ENCODE assay signal across 15 cellular contexts in the genomic region with DNA sequence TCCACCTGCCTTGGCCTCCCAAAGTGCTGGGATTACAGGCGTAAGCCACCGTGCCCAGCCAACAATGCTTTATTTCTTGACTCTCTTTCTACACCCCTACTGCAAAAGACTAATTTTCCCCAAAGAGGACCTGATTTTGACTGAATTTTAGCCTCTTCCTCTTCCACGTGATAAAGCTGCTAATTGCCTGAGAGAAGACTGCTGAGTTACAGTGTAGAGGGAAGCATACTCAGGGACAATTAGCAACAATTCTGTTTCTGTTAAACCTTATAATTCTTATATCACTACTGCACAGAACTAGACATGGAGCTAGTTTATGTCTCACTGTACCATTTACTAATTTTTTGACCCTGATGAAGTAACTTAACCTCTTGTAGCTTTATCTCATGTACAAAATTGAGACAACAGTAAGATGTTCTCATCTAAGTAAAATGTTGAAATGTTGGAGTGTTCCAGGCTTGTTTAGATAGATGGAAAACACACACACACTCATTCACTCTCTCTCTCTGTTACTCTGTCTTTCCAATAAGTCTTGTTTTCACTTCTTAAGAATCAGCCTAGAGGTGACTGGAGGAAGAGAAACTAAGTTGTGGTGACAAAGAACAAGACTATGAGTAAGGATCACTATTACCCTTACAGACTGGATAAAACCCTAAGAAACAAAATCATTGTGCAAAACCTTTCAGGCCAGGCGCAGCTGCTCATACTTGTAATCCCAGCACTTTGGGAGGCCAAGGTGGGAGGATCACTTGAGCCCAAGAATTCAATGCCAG. TPM values are rescaled to one million over a fixed set of nuclear protein-coding genes. Genes with fewer than 3 reads are reported as not detected.
A peak's percentile ranks its signal among the peaks of the same experiment; 100 is the strongest.
DNase-seq lines count a peak whose midpoint lies in the region; ATAC-seq, FAIRE-seq and TF ChIP-seq lines count a peak whose summit lies in the region.
"Not testable (repeated sequence)": the region's sequence is repeated elsewhere in the genome, so short reads cannot be mapped to it uniquely, and the experiment has no call there.
"Had no signal": no experiment of that assay in that cellular context is flagged by ENCODE, and none has a peak within 500 bp of the region (broad histone marks: within the 10 kb centered on the region; RNA-seq: fewer than 3 reads in every experiment).

No MANE protein-coding gene starts in this region.

- not testable (repeated sequence) for TF ChIP-seq CTCF in upper lobe of right lung (IDR thresholded peaks at IDR 0.05)

- H3K4me3 ChIP-seq in upper lobe of right lung = not testable (repeated sequence)

- H3K27ac Mint-ChIP-seq in activated naive CD8-positive, alpha-beta T cell treated with anti-CD3 and anti-CD28 coated beads, Interleukin-2, amount 50 U/mL, for 24 hours = not testable (repeated sequence)

- H3K9me3 Mint-ChIP-seq in activated naive CD8-positive, alpha-beta T cell treated with anti-CD3 and anti-CD28 coated beads, Interleukin-2, amount 50 U/mL, for 24 hours = not testable (repeated sequence)

- not testable (repeated sequence) for H3K4me1 ChIP-seq in upper lobe of right lung

- H3K27me3 ChIP-seq in upper lobe of right lung = not testable (repeated sequence)

- FAIRE-seq in GM18507 (lab: Jason Lieb, UNC) = peak; percentile 68

- DNase-seq in GM18507 (ENCODE audit: extremely low spot score, insufficient read length, low read depth); activated naive CD8-positive, alpha-beta T cell treated with anti-CD3 and anti-CD28 coated beads, Interleukin-2, amount 50 U/mL, for 24 hours; upper lobe of right lung: not testable (repeated sequence)

- H3K36me3 ChIP-seq in upper lobe of right lung = not testable (repeated sequence)

- H3K36me3 Mint-ChIP-seq in activated naive CD8-positive, alpha-beta T cell treated with anti-CD3 and anti-CD28 coated beads, Interleukin-2, amount 50 U/mL, for 24 hours (ENCODE audit: low read depth) = not testable (repeated sequence)

- not testable (repeated sequence) for H3K27me3 Mint-ChIP-seq in activated naive CD8-positive, alpha-beta T cell treated with anti-CD3 and anti-CD28 coated beads, Interleukin-2, amount 50 U/mL, for 24 hours

- H3K4me1 Mint-ChIP-seq in activated naive CD8-positive, alpha-beta T cell treated with anti-CD3 and anti-CD28 coated beads, Interleukin-2, amount 50 U/mL, for 24 hours = peaks cover 14% of the 10 kb centered on the region

- intact Hi-C loops in upper lobe of right lung (cut with DNase I) = not testable (repeated sequence)

- not testable (repeated sequence) for H3K27ac ChIP-seq in upper lobe of right lung

- H3K9me3 ChIP-seq in upper lobe of right lung = not testable (repeated sequence)

- not testable (repeated sequence) for H3K4me3 Mint-ChIP-seq in activated naive CD8-positive, alpha-beta T cell treated with anti-CD3 and anti-CD28 coated beads, Interleukin-2, amount 50 U/mL, for 24 hours

- peak; percentile 81 for ATAC-seq in GM19043 (IDR thresholded peaks at IDR 0.05; ENCODE audit: low read depth, unreplicated experiment)
- ATAC-seq in GM21526 (IDR thresholded peaks at IDR 0.05; ENCODE audit: low FRiP score, unreplicated experiment) = peak; percentile 82
- peak; percentile 79 for ATAC-seq in HG02798 (IDR thresholded peaks at IDR 0.05; ENCODE audit: poor library complexity, unreplicated experiment)
- ATAC-seq in HG03103 (IDR thresholded peaks at IDR 0.05; ENCODE audit: low read depth, unreplicated experiment) = peak; percentile 88
- ATAC-seq in HG03521 (IDR thresholded peaks at IDR 0.05; ENCODE audit: unreplicated experiment) = peak; percentile 80
- peak; percentile 97 for ATAC-seq in activated naive CD8-positive, alpha-beta T cell treated with anti-CD3 and anti-CD28 coated beads, Interleukin-2, amount 50 U/mL, for 24 hours
- peak; percentile 76 for ATAC-seq in upper lobe of right lung

RNA-seq across cellular contexts. Expression of a gene that starts 10.7 kb away (rescaled TPM):
- total RNA-seq in upper lobe of right lung = 40.9 TPM
- total RNA-seq: astrocyte, epithelial cell of proximal tubule, foreskin keratinocyte, IMR-90, M059J, renal cortical epithelial cell, SK-MEL-5 had no signal
